ENCODE assay signal across 1 cellular context in genomic region chr2:216292886-216293291, GRCh38.
TF ChIP-seq lines count a peak whose summit lies in the region.

No MANE protein-coding gene starts in this region.

TF ChIP-seq in HepG2, 621 proteins besides CTCF, POLR2A, EP300 and RAD21 (continued from another document):
- no peak for TF ChIP-seq KDM5B (CRISPR knock-in tag; IDR thresholded peaks at IDR 0.05; ENCODE audit: borderline replicate concordance)
- TF ChIP-seq ZFP37 (CRISPR knock-in tag; IDR thresholded peaks at IDR 0.05; ENCODE audit: borderline replicate concordance), result no peak
- no peak for TF ChIP-seq ZNF501 (CRISPR knock-in tag; IDR thresholded peaks at IDR 0.05)
- TF ChIP-seq DDIT3 (CRISPR knock-in tag; IDR thresholded peaks at IDR 0.05), result no peak
- no peak for TF ChIP-seq ZSCAN30 (CRISPR knock-in tag; IDR thresholded peaks at IDR 0.05)
- no peak for TF ChIP-seq ZNF33B (CRISPR knock-in tag; IDR thresholded peaks at IDR 0.05)
- TF ChIP-seq NR2F2 (IDR thresholded peaks at IDR 0.05; ENCODE audit: borderline replicate concordance, low read depth), result no peak
- no peak for TF ChIP-seq MTF2 (CRISPR knock-in tag; IDR thresholded peaks at IDR 0.05; ENCODE audit: borderline replicate concordance)
- no peak for TF ChIP-seq ZBTB21 (CRISPR knock-in tag; IDR thresholded peaks at IDR 0.05)
- no peak for TF ChIP-seq ZMYM3 (CRISPR knock-in tag; IDR thresholded peaks at IDR 0.05)
- no peak for TF ChIP-seq ZNF264 (CRISPR knock-in tag; IDR thresholded peaks at IDR 0.05)
TF ChIP-seq in HepG2: peak in this region for 0.
